Comparison of ENCODE assay signal across 19 cellular contexts in genomic region chr2:149076863-149077412, GRCh38. TPM values are rescaled to one million over a fixed set of nuclear protein-coding genes. Genes with fewer than 3 reads are reported as not detected.
DNase-seq lines count a peak whose midpoint lies in the region; ATAC-seq and TF ChIP-seq lines count a peak whose summit lies in the region.
"Had no signal": no experiment of that assay in that cellular context is flagged by ENCODE, and none has a peak within 500 bp of the region (broad histone marks: within the 10 kb centered on the region; RNA-seq: fewer than 3 reads in every experiment).

No MANE protein-coding gene starts in this region.

- no peaks in the 10 kb centered on the region for H3K36me3 Mint-ChIP-seq in neural crest cell (ENCODE audit: low read depth)
- H3K36me3 Mint-ChIP-seq: CD8-positive, alpha-beta memory T cell had no signal

- no peak for ATAC-seq in GM19395 (IDR thresholded peaks at IDR 0.05; ENCODE audit: unreplicated experiment)
- ATAC-seq: foreskin keratinocyte, right lobe of liver had no signal

- H3K9me3 Mint-ChIP-seq in neural crest cell: no peaks in the 10 kb centered on the region
- H3K9me3 Mint-ChIP-seq: CD8-positive, alpha-beta memory T cell; T-helper 1 cell treated with Interleukin-12 subunit alpha and Interleukin-12 subunit beta and Interleukin-4 antibody, amounts not matched to agents 30 μg/mL and 1 μg/mL, for 36 hours had no signal

- in situ Hi-C loops in KBM-7 (cut with MboI; ENCODE audit: low pct_unique_long_range_greater_than_20kb, low sequenced_read_pairs): no loop called here

- no peak overlapping the region for H3K4me3 Mint-ChIP-seq in neural crest cell
- H3K4me3 Mint-ChIP-seq: CD8-positive, alpha-beta memory T cell; T-helper 1 cell treated with Interleukin-12 subunit alpha and Interleukin-12 subunit beta and Interleukin-4 antibody, amounts not matched to agents 30 μg/mL and 1 μg/mL, for 36 hours had no signal

- DNase-seq in Daoy (ENCODE audit: low read depth): peak; percentile 41
- DNase-seq in NT2/D1 (ENCODE audit: low read depth, low spot score): peak; percentile 47
- peak; percentile 51 for DNase-seq in glomerular visceral epithelial cell (ENCODE audit: extremely low spot score)
- DNase-seq in neural crest cell (ENCODE audit: low read depth, low spot score): no peak
- DNase-seq in mesenteric fat pad (ENCODE audit: low spot score): no peak
- no peak for DNase-seq in KBM-7
- no peak for DNase-seq in esophagus muscularis mucosa (ENCODE audit: extremely low spot score)
- DNase-seq: ACHN; activated CD4-positive, CD25-positive, alpha-beta regulatory T cell treated with anti-CD3 and anti-CD28 coated beads, Interleukin-2, amount 50 U/mL, for 72 hours; activated CD8-positive, alpha-beta memory T cell treated with anti-CD3 and anti-CD28 coated beads, Interleukin-2, amount 50 U/mL, for 4 hours; activated naive CD4-positive, alpha-beta T cell treated with Interleukin-2 at 50 U/mL for 16 hours; CD8-positive, alpha-beta memory T cell; foreskin keratinocyte; NCI-H748 treated with DMSO at 0.1 percent for 48 hours; right lobe of liver; stimulated activated CD4-positive, alpha-beta T cell treated with anti-CD3 and anti-CD28 coated beads, Interleukin-2, amount 100 ng/mL, for 48 hours; stimulated activated CD8-positive, alpha-beta memory T cell treated with anti-CD3 and anti-CD28 coated beads, Interleukin-4, amount 100 ng/mL, for 48 hours had no signal

- H3K27me3 Mint-ChIP-seq in neural crest cell (ENCODE audit: low read depth): no peaks in the 10 kb centered on the region

- intact Hi-C loops in esophagus muscularis mucosa (cut with DNase I): no loop called here

- H3K9me3 ChIP-seq in NT2/D1 (ENCODE audit: insufficient read depth, low read length) (no peaks in the 10 kb centered on the region), esophagus muscularis mucosa (no peaks in the 10 kb centered on the region)
- H3K9me3 ChIP-seq: right lobe of liver had no signal

- H3K4me3 ChIP-seq in NT2/D1 (ENCODE audit: insufficient read length, low read depth): no peak overlapping the region
- H3K4me3 ChIP-seq in esophagus muscularis mucosa: no peak overlapping the region
- H3K4me3 ChIP-seq: right lobe of liver had no signal

- H3K27me3 ChIP-seq in NT2/D1 (ENCODE audit: insufficient read depth, insufficient read length) (peaks cover 13% of the 10 kb centered on the region), esophagus muscularis mucosa (no peaks in the 10 kb centered on the region)
- H3K27me3 ChIP-seq: foreskin keratinocyte, right lobe of liver had no signal

- no peak for TF ChIP-seq POLR2A in esophagus muscularis mucosa (IDR thresholded peaks at IDR 0.05; ENCODE audit: low read depth)

- TF ChIP-seq EP300 in esophagus muscularis mucosa (IDR thresholded peaks at IDR 0.05): no peak

- peaks cover 36% of the 10 kb centered on the region for H3K4me1 Mint-ChIP-seq in neural crest cell
- H3K4me1 Mint-ChIP-seq: CD8-positive, alpha-beta memory T cell had no signal

- WGBS in esophagus muscularis mucosa: 84% methylated on average over 5 of the region's 5 CpGs

- H3K27ac Mint-ChIP-seq in neural crest cell (ENCODE audit: unreplicated experiment): peak overlapping the region; percentile 39
- H3K27ac Mint-ChIP-seq: CD8-positive, alpha-beta memory T cell; T-helper 1 cell treated with Interleukin-12 subunit alpha and Interleukin-12 subunit beta and Interleukin-4 antibody, amounts not matched to agents 30 μg/mL and 1 μg/mL, for 36 hours had no signal

- H3K27ac ChIP-seq in esophagus muscularis mucosa (replicated peaks in 1 of 4): no peak overlapping the region
- H3K27ac ChIP-seq: foreskin keratinocyte, right lobe of liver had no signal

- H3K9ac ChIP-seq in NT2/D1 (ENCODE audit: insufficient read length, low read depth): no peak overlapping the region

- H3K36me3 ChIP-seq in NT2/D1 (ENCODE audit: insufficient read depth, insufficient read length, low read length) (no peaks in the 10 kb centered on the region), esophagus muscularis mucosa (no peaks in the 10 kb centered on the region)
- H3K36me3 ChIP-seq: right lobe of liver had no signal

- peaks cover 4% of the 10 kb centered on the region for H3K4me1 ChIP-seq in NT2/D1 (ENCODE audit: insufficient read depth, insufficient read length)
- no peaks in the 10 kb centered on the region for H3K4me1 ChIP-seq in esophagus muscularis mucosa
- H3K4me1 ChIP-seq: right lobe of liver had no signal

- no peak for TF ChIP-seq CTCF in neural crest cell (conservative IDR thresholded peaks at IDR 0.05)
- TF ChIP-seq CTCF in esophagus muscularis mucosa (IDR thresholded peaks at IDR 0.05): no peak

RNA-seq across cellular contexts. Expression of gene LYPD6B, which starts 38.4 kb away (rescaled TPM):
- total RNA-seq in Daoy (2014; rRNA removed; shearing (Covaris generic)): 8.0 and 10.2 TPM in 2 replicates
- total RNA-seq in neural crest cell (not detected in 2 replicates), mesenteric fat pad (not detected), esophagus muscularis mucosa (not detected)
- total RNA-seq: CD8-positive, alpha-beta memory T cell had no signal

Comparison
In these comparisons a context has a peak if more than half of its experiments do, and no peak if none do; other contexts are left out.
1. DNase-seq: peak in Daoy (single experiment), NT2/D1 (single experiment) and glomerular visceral epithelial cell (single experiment); none in neural crest cell (single experiment), mesenteric fat pad (single experiment), KBM-7 (single experiment) and esophagus muscularis mucosa (single experiment).